In genomic region chr11:14971865-14972580, GRCh38 we compare ENCODE assay signal across 10 cellular contexts. TPM values are rescaled to one million over a fixed set of nuclear protein-coding genes. Genes with fewer than 3 reads are reported as not detected.
DNase-seq lines count a peak whose midpoint lies in the region; ATAC-seq, FAIRE-seq and TF ChIP-seq lines count a peak whose summit lies in the region.
"Had no signal": no experiment of that assay in that cellular context is flagged by ENCODE, and none has a peak within 500 bp of the region (broad histone marks: within the 10 kb centered on the region; RNA-seq: fewer than 3 reads in every experiment).

TSS of gene CALCA (minus strand) at chr11:14972351. CDS start at chr11:14971192, 1,159 bp downstream.

- H3K27ac ChIP-seq in BLaER1 (no peak within 1 kb of the TSS), astrocyte (ENCODE audit: low read depth, low read length) (no peak within 1 kb of the TSS), mesendoderm (ENCODE audit: low read depth, low read length) (no peak within 1 kb of the TSS), OCI-LY7 (ENCODE audit: low read depth, low read length, poor library complexity, severe bottlenecking) (no peak within 1 kb of the TSS)

- FAIRE-seq in astrocyte (lab: Jason Lieb, UNC) = no peak

- H3K27me3 Mint-ChIP-seq in astrocyte (ENCODE audit: low read depth, unreplicated experiment) = peaks cover 88% of the 10 kb centered on the region

- H3K4me2 ChIP-seq in BLaER1 (peak within 1 kb of the TSS; percentile 45), astrocyte (ENCODE audit: low read length) (peak within 1 kb of the TSS; percentile 42), mesendoderm (ENCODE audit: low read length) (peak within 1 kb of the TSS; percentile 48), OCI-LY7 (ENCODE audit: low read length) (no peak within 1 kb of the TSS)

- no CpG with 5 or more reads among the region's 40 CpGs for WGBS in mesendoderm (ENCODE audit: extremely low coverage, insufficient coverage, low lambda C conversion rate)

- no peak within 1 kb of the TSS for H3K27ac Mint-ChIP-seq in astrocyte (ENCODE audit: unreplicated experiment)

- peak; percentile 98 for DNase-seq in DMS53 treated with DMSO at 0.1 percent for 48 hours (lab: John Stamatoyannopoulos, UW; ENCODE audit: unreplicated experiment)
- no peak for DNase-seq in astrocyte (ENCODE audit: low read depth)
- peak; percentile 73 for DNase-seq in mesendoderm
- no peak for DNase-seq in OCI-LY7 (ENCODE audit: low spot score)
- DNase-seq: NCI-H1694 treated with DMSO at 0.1 percent for 48 hours had no signal

- H3K4ac ChIP-seq in mesendoderm (ENCODE audit: low read depth, low read length) = no peak within 1 kb of the TSS

- H3K4me3 Mint-ChIP-seq in astrocyte (ENCODE audit: unreplicated experiment) = no peak within 1 kb of the TSS

- H3K56ac ChIP-seq in mesendoderm (ENCODE audit: low read length) = peak within 1 kb of the TSS; percentile 75

- CTCF ChIA-PET in OCI-LY7 (lab: Charles Lee; ENCODE audit: unreplicated experiment) = no interaction called here

- no peaks in the 10 kb centered on the region for H3K9me2 ChIP-seq in OCI-LY7 (ENCODE audit: insufficient read depth, low read length)

- peaks cover 38% of the 10 kb centered on the region for H3K9me3 ChIP-seq in BLaER1
- no peaks in the 10 kb centered on the region for H3K9me3 ChIP-seq in astrocyte (ENCODE audit: insufficient read depth, low read depth, low read length)
- H3K9me3 ChIP-seq in OCI-LY7 (ENCODE audit: low read length) = no peaks in the 10 kb centered on the region

- H3K36me3 ChIP-seq in BLaER1 (no peaks in the 10 kb centered on the region), astrocyte (ENCODE audit: insufficient read depth, low read length) (no peaks in the 10 kb centered on the region), mesendoderm (ENCODE audit: control insufficient read depth, insufficient read depth, low read length) (no peaks in the 10 kb centered on the region), OCI-LY7 (ENCODE audit: insufficient read depth, low read length) (no peaks in the 10 kb centered on the region)

- no peak within 1 kb of the TSS for H3K18ac ChIP-seq in mesendoderm (ENCODE audit: low read length)

- TF ChIP-seq CTCF in astrocyte (IDR thresholded peaks at IDR 0.05; ENCODE audit: insufficient read depth, low read depth, low read length) (no peak), OCI-LY7 (conservative IDR thresholded peaks at IDR 0.05; ENCODE audit: low read length) (no peak)

- H3K79me2 ChIP-seq in astrocyte (ENCODE audit: insufficient read depth, low read length) (no peaks in the 10 kb centered on the region), mesendoderm (ENCODE audit: control insufficient read depth, insufficient read depth, low read length) (no peaks in the 10 kb centered on the region), OCI-LY7 (ENCODE audit: insufficient read depth, low read depth, low read length) (no peaks in the 10 kb centered on the region)

- H4K20me1 ChIP-seq in BLaER1 (no peaks in the 10 kb centered on the region), astrocyte (ENCODE audit: insufficient read depth, low read length) (no peaks in the 10 kb centered on the region), OCI-LY7 (ENCODE audit: insufficient read depth, low read length) (no peaks in the 10 kb centered on the region)

- H3K9ac ChIP-seq in BLaER1 (no peak within 1 kb of the TSS), astrocyte (ENCODE audit: low read length) (no peak within 1 kb of the TSS), mesendoderm (ENCODE audit: low read length) (peak within 1 kb of the TSS; percentile 56)

- POLR2A ChIA-PET in OCI-LY7 (lab: Charles Lee) = no interaction called here

- H3K4me3 ChIP-seq in BLaER1 = peak within 1 kb of the TSS; percentile 7; the same call in 1 of the 2 replicates
- no peak within 1 kb of the TSS for H3K4me3 ChIP-seq in astrocyte (ENCODE audit: insufficient read depth, low read depth, low read length)
- peak within 1 kb of the TSS; percentile 1 for H3K4me3 ChIP-seq in mesendoderm (ENCODE audit: low read length)
- no peak within 1 kb of the TSS for H3K4me3 ChIP-seq in OCI-LY7 (ENCODE audit: low read depth, low read length, poor library complexity, severe bottlenecking)

- H3K4me1 ChIP-seq in BLaER1 (peaks cover 24% of the 10 kb centered on the region), astrocyte (ENCODE audit: insufficient read depth, low read length) (peaks cover 11% of the 10 kb centered on the region), mesendoderm (ENCODE audit: control insufficient read depth, low read depth, low read length) (peaks cover 3% of the 10 kb centered on the region), OCI-LY7 (ENCODE audit: insufficient read depth, low read length, poor library complexity, severe bottlenecking) (no peaks in the 10 kb centered on the region)

- peaks cover 4% of the 10 kb centered on the region for H3K4me1 Mint-ChIP-seq in astrocyte (ENCODE audit: low read depth, unreplicated experiment)

- no peak within 1 kb of the TSS for H4K5ac ChIP-seq in mesendoderm (ENCODE audit: low read length)

- no peaks in the 10 kb centered on the region for H3K79me1 ChIP-seq in mesendoderm (ENCODE audit: low read length)

- no peak for ATAC-seq in GM21515 (IDR thresholded peaks at IDR 0.05; ENCODE audit: unreplicated experiment)
- ATAC-seq in esophagus mucosa = no peak
- ATAC-seq in HG02938 (IDR thresholded peaks at IDR 0.05; ENCODE audit: unreplicated experiment) = no peak

- H3K9me3 Mint-ChIP-seq in astrocyte (ENCODE audit: unreplicated experiment) = peaks cover 2% of the 10 kb centered on the region

- H3K27me3 ChIP-seq in BLaER1 (peaks cover 58% of the 10 kb centered on the region), astrocyte (ENCODE audit: insufficient read depth, low read length) (peaks cover 62% of the 10 kb centered on the region), mesendoderm (ENCODE audit: insufficient read depth, low read length, poor library complexity) (peaks cover 30% of the 10 kb centered on the region)

- no peak within 1 kb of the TSS for H4K8ac ChIP-seq in mesendoderm (ENCODE audit: low read depth, low read length)

- intact Hi-C loops in OCI-LY7 (cut with micrococcal nuclease; ENCODE audit: unreplicated experiment) = no loop called here

- no peak within 1 kb of the TSS for H2BK5ac ChIP-seq in mesendoderm (ENCODE audit: low read length)

- H2AK5ac ChIP-seq in mesendoderm (ENCODE audit: low read length) = no peak within 1 kb of the TSS

- no peak within 1 kb of the TSS for H2BK15ac ChIP-seq in mesendoderm (replicated peaks; ENCODE audit: low read depth)

- H2BK120ac ChIP-seq in mesendoderm (ENCODE audit: low read depth, low read length) = no peak within 1 kb of the TSS

- H3K23ac ChIP-seq in mesendoderm (ENCODE audit: low read length) = peak within 1 kb of the TSS; percentile 4

- no peak within 1 kb of the TSS for H2AFZ ChIP-seq in astrocyte (ENCODE audit: low read depth, low read length)
- no peak within 1 kb of the TSS for H2AFZ ChIP-seq in OCI-LY7 (ENCODE audit: low read length)

- no TSS peak for BruUV-seq in OCI-LY7 (replicated peaks; lab: Mats Ljungman, UMichigan)

- no peaks in the 10 kb centered on the region for H3K36me3 Mint-ChIP-seq in astrocyte (ENCODE audit: low read depth, unreplicated experiment)

RNA-seq across cellular contexts. Expression of gene CALCA, which starts in this region (rescaled TPM):
- total RNA-seq in astrocyte = not detected in 2 replicates
- 2.4 TPM for polyA plus RNA-seq in mesendoderm (2013, experiment 1 of 2)
- polyA plus RNA-seq in mesendoderm (2013, experiment 2 of 2) = 2.4 TPM
- not detected in 2 replicates for total RNA-seq in OCI-LY7 (2014; rRNA removed; shearing (Covaris generic))
- total RNA-seq in OCI-LY7 (2022) = not detected in 2 replicates
- total RNA-seq in esophagus mucosa = not detected
- total RNA-seq: osteocyte had no signal

Comparison
In these comparisons a context has a peak if more than half of its experiments do, and no peak if none do; other contexts are left out.
1. H3K4me3 ChIP-seq: peak in BLaER1 (single experiment) and mesendoderm (single experiment); none in astrocyte (single experiment) and OCI-LY7 (single experiment).
2. DNase-seq: peak in DMS53 treated with DMSO at 0.1 percent for 48 hours (single experiment) and mesendoderm (single experiment); none in astrocyte (single experiment) and OCI-LY7 (single experiment).